Comparison of ENCODE assay signal across 9 cellular contexts in the genomic region with DNA sequence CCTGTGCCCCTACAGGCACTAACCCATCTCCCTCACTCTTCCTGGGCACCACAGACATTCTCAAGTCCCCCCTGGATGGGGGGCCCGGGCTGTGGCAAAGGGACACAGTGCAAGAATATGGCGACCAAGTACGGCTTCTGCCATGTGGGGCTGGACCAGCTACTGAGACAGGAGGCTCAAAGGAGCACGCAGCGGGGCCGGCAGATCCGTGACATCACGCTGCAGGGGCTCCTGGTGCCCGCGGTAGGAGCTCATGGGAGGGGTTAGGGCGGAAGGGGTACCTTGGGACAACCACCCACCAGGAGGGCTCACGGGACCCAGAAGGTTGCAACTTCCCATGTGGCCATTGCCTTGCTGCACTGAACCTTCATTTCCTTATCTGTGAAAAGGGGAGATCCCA.
"Had no signal": no experiment of that assay in that cellular context is flagged by ENCODE, and none has a peak within 500 bp of the region (broad histone marks: within the 10 kb centered on the region; RNA-seq: fewer than 3 reads in every experiment).

No MANE protein-coding gene starts in this region.

- H2AFZ ChIP-seq: GM23338 had no signal

- H3K9me3 ChIP-seq: HAP-1 had no signal

- H3K9me3 Mint-ChIP-seq: GM23338, HFFc6, IgD-negative memory B cell had no signal

- H3K4me3 ChIP-seq: GM23338, HAP-1 had no signal

- H3K27ac ChIP-seq: HL-60 had no signal

- H3K4me2 ChIP-seq: GM23338 had no signal

- H3K4me3 Mint-ChIP-seq: GM23338, HFFc6 had no signal

- H3K27ac Mint-ChIP-seq: GM23338, HFFc6 had no signal

- DNase-seq: H7, HFFc6, KBM-7 had no signal

- ATAC-seq: GM23338, HCT116, HepG2 had no signal
